9 cellular contexts compared by ENCODE assay signal in genomic region chrX:80335062-80335830, GRCh38.
DNase-seq lines count a peak whose midpoint lies in the region; ATAC-seq and TF ChIP-seq lines count a peak whose summit lies in the region.
"Had no signal": no experiment of that assay in that cellular context is flagged by ENCODE, and none has a peak within 500 bp of the region (broad histone marks: within the 10 kb centered on the region; RNA-seq: fewer than 3 reads in every experiment).

No MANE protein-coding gene starts in this region.

- H3K4me3 Mint-ChIP-seq in WTC11: peak overlapping the region; percentile 90
- H3K4me3 Mint-ChIP-seq: activated naive CD8-positive, alpha-beta T cell had no signal

- H3K36me3 Mint-ChIP-seq in WTC11: no peaks in the 10 kb centered on the region
- H3K36me3 Mint-ChIP-seq: activated naive CD8-positive, alpha-beta T cell had no signal

- POLR2A ChIA-PET in WTC11 (lab: Charles Lee): interaction anchor here (1.0 kb wide), 1 partner anchor 302 kb away, joined by 4 read pairs; no protein-coding TSS in a partner anchor

- peak; percentile 94 for ATAC-seq in WTC11
- no peak for ATAC-seq in HG03280 (IDR thresholded peaks at IDR 0.05; ENCODE audit: unreplicated experiment)

- DNase-seq in NCI-H2227 (lab: John Stamatoyannopoulos, UW; ENCODE audit: unreplicated experiment) (peak; percentile 6), NCI-H2227 treated with DMSO at 0.1 percent for 48 hours (lab: John Stamatoyannopoulos, UW) (no peak), WTC11 (ENCODE audit: low spot score) (peak; percentile 84), iPS-NIHi11 (ENCODE audit: low spot score) (peak; percentile 52), NCI-H1694 (lab: John Stamatoyannopoulos, UW) (no peak), NCI-H1436 treated with DMSO at 0.1 percent for 48 hours (lab: John Stamatoyannopoulos, UW) (no peak)
- peak; percentile 1 to 7 for DNase-seq in stimulated activated CD4-positive, alpha-beta T cell treated with anti-CD3 and anti-CD28 coated beads, Interleukin-4, amount 100 ng/mL, for 48 hours (ENCODE audit: low read depth in 2 of 2)

- no peak for TF ChIP-seq CTCF in WTC11 (IDR thresholded peaks at IDR 0.05)

- H3K27me3 Mint-ChIP-seq in WTC11 (ENCODE audit: low read depth): no peaks in the 10 kb centered on the region; the same call in 1 of the 2 replicates
- H3K27me3 Mint-ChIP-seq: activated naive CD8-positive, alpha-beta T cell had no signal

- CTCF ChIA-PET in WTC11 (lab: Charles Lee): no interaction called here

- no peaks in the 10 kb centered on the region for H3K9me3 Mint-ChIP-seq in WTC11

- peaks cover 5% of the 10 kb centered on the region; the same call in 1 of the 2 replicates for H3K4me1 Mint-ChIP-seq in WTC11

- no peak overlapping the region for H3K27ac Mint-ChIP-seq in WTC11
- H3K27ac Mint-ChIP-seq: activated naive CD8-positive, alpha-beta T cell had no signal

TF ChIP-seq in WTC11, 78 proteins besides CTCF, POLR2A, EP300 and RAD21:
- TF ChIP-seq SP1 (CRISPR knock-in tag; conservative IDR thresholded peaks at IDR 0.05) (peak; percentile 49; the same call in 1 of the 2 replicates), MAX (CRISPR knock-in tag; IDR thresholded peaks at IDR 0.05) (peak; percentile 45; the same call in 1 of the 2 replicates), ZNF281 (CRISPR knock-in tag; IDR thresholded peaks at IDR 0.05) (no peak), STAT6 (CRISPR knock-in tag; conservative IDR thresholded peaks at IDR 0.05; ENCODE audit: low read depth) (no peak), FOXK1 (CRISPR knock-in tag; IDR thresholded peaks at IDR 0.05) (0 out of 2 replicates have a peak, but pooled peaks have one; percentile 19)

Comparison
In these comparisons a context has a peak if more than half of its experiments do, and no peak if none do; other contexts are left out.
1. DNase-seq: peak in NCI-H2227 (single experiment), WTC11 (single experiment), iPS-NIHi11 (single experiment) and stimulated activated CD4-positive, alpha-beta T cell treated with anti-CD3 and anti-CD28 coated beads, Interleukin-4, amount 100 ng/mL, for 48 hours (2 of 2); none in NCI-H2227 treated with DMSO at 0.1 percent for 48 hours (single experiment), NCI-H1694 (single experiment) and NCI-H1436 treated with DMSO at 0.1 percent for 48 hours (single experiment).